10 cellular contexts compared by ENCODE assay signal in the genomic region with DNA sequence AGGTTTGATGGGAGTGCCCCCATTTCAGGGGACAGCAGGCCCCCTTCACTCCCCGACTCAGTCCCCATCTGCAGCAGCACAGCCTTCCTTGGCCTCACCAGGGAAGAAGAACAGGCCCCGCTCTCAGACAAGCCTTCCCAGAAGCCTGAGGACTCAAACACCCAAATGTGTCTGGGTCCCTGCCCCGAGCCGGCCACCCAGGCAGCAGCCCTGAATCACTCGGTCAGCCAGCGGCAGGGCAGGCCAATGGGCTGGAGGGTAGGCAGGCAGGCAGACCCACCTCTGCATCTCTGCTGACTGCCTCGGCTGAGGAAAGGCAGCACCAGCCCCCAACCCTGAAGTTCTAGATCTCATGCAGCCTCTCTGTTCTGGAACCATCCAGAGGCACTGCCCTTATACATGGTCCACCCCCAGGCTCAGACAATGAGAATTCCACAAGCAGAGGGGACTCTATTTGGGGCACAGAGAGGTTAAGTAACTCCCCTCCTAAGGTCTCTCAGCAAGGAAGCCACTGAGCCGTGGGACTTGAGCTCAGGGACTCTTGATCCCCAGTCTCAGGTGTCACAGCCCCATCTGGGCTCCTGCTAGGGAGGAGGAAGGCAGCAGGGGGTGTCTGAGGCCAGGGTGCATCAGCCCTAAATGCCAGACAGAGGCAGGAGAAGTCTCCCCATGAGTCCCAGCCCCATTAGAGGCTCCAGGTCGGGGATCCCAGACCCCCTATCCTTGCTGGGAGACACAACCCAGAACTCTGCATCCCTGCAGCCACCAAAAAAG. TPM values are rescaled to one million over a fixed set of nuclear protein-coding genes. Genes with fewer than 3 reads are reported as not detected.
DNase-seq lines count a peak whose midpoint lies in the region; FAIRE-seq and TF ChIP-seq lines count a peak whose summit lies in the region.
"Had no signal": no experiment of that assay in that cellular context is flagged by ENCODE, and none has a peak within 500 bp of the region (broad histone marks: within the 10 kb centered on the region; RNA-seq: fewer than 3 reads in every experiment).

No MANE protein-coding gene starts in this region.

- H3K9me3 ChIP-seq in KOPT-K1 (ENCODE audit: insufficient read depth, low read length, poor library complexity, severe bottlenecking) (no peaks in the 10 kb centered on the region), osteoblast (ENCODE audit: low read depth, low read length) (no peaks in the 10 kb centered on the region)

- peak overlapping the region; percentile 67 for H3K4me3 ChIP-seq in osteoblast (ENCODE audit: insufficient read depth, low read length)

- no peaks in the 10 kb centered on the region for H4K20me1 ChIP-seq in osteoblast (ENCODE audit: insufficient read depth, low read length)

- H2AFZ ChIP-seq in osteoblast (ENCODE audit: low read length) = peak overlapping the region; percentile 88

- intact Hi-C loops in activated T-helper 2 cell treated with anti-CD3 and anti-CD28 coated beads, Interferon-gamma antibody, Interleukin-2, Interleukin-4, amounts not matched to agents 10 μg/mL and 5 μg/mL and 100 μg/mL, durations not matched to agents 14 hours and 24 hours and 36 hours (cut with micrococcal nuclease) = no loop called here

- FAIRE-seq in GM12891 (lab: Jason Lieb, UNC) = peak; percentile 92

- H3K27me3 ChIP-seq in osteoblast (ENCODE audit: insufficient read depth, low read length) = no peaks in the 10 kb centered on the region

- no peak for TF ChIP-seq CTCF in osteoblast (IDR thresholded peaks at IDR 0.05; ENCODE audit: extremely low read depth, low read depth, low read length)

- peaks cover 59% of the 10 kb centered on the region for H3K36me3 Mint-ChIP-seq in activated T-helper 2 cell treated with anti-CD3 and anti-CD28 coated beads, Interferon-gamma antibody, Interleukin-2, Interleukin-4, amounts not matched to agents 10 μg/mL and 5 μg/mL and 100 μg/mL, durations not matched to agents 14 hours and 24 hours and 36 hours (ENCODE audit: low read depth)

- H3K9me3 Mint-ChIP-seq in activated T-helper 2 cell treated with anti-CD3 and anti-CD28 coated beads, Interferon-gamma antibody, Interleukin-2, Interleukin-4, amounts not matched to agents 10 μg/mL and 5 μg/mL and 100 μg/mL, durations not matched to agents 14 hours and 24 hours and 36 hours = no peaks in the 10 kb centered on the region

- peaks cover 35% of the 10 kb centered on the region for H3K4me1 ChIP-seq in osteoblast (ENCODE audit: insufficient read depth, low read length)
- H3K4me1 ChIP-seq: foreskin keratinocyte had no signal

- peak overlapping the region; percentile 94 for H3K4me3 Mint-ChIP-seq in activated T-helper 2 cell treated with anti-CD3 and anti-CD28 coated beads, Interferon-gamma antibody, Interleukin-2, Interleukin-4, amounts not matched to agents 10 μg/mL and 5 μg/mL and 100 μg/mL, durations not matched to agents 14 hours and 24 hours and 36 hours (ENCODE audit: low read depth)

- DNase-seq in GM12891 (ENCODE audit: insufficient read length, low spot score) (peak; percentile 67), osteoblast (ENCODE audit: insufficient read length, low spot score, missing footprints) (peak; percentile 88), NCI-H128 (lab: John Stamatoyannopoulos, UW; ENCODE audit: unreplicated experiment) (no peak), substantia nigra (lab: John Stamatoyannopoulos, UW) (no peak), NCI-H187 treated with DMSO at 0.1 percent for 48 hours (lab: John Stamatoyannopoulos, UW) (no peak)
- peak; percentile 45 for DNase-seq in activated T-helper 2 cell treated with anti-CD3 and anti-CD28 coated beads, Interferon-gamma antibody, Interleukin-2, Interleukin-4, amounts not matched to agents 10 μg/mL and 5 μg/mL and 100 μg/mL, durations not matched to agents 14 hours and 24 hours and 36 hours (ENCODE audit: low spot score)
- DNase-seq: foreskin keratinocyte, GOT3, NCI-H1694 treated with DMSO at 0.1 percent for 48 hours had no signal

- peaks cover 11% of the 10 kb centered on the region; the same call in 1 of the 2 replicates for H3K36me3 ChIP-seq in KOPT-K1 (ENCODE audit: insufficient read depth, low read length)
- no peaks in the 10 kb centered on the region for H3K36me3 ChIP-seq in osteoblast (ENCODE audit: insufficient read depth, low read length)

- H3K27ac ChIP-seq in KOPT-K1 (ENCODE audit: low read depth, low read length, poor library complexity, severe bottlenecking) = peak overlapping the region; percentile 91
- H3K27ac ChIP-seq in osteoblast (ENCODE audit: low read depth, low read length) = peak overlapping the region; percentile 92
- no peak overlapping the region for H3K27ac ChIP-seq in substantia nigra (ENCODE audit: low read depth, low read length, poor library complexity, severe bottlenecking)
- H3K27ac ChIP-seq: foreskin keratinocyte had no signal

- H3K4me2 ChIP-seq in osteoblast (ENCODE audit: insufficient read depth, low read length) = peak overlapping the region; percentile 82

- no peaks in the 10 kb centered on the region for H3K27me3 Mint-ChIP-seq in activated T-helper 2 cell treated with anti-CD3 and anti-CD28 coated beads, Interferon-gamma antibody, Interleukin-2, Interleukin-4, amounts not matched to agents 10 μg/mL and 5 μg/mL and 100 μg/mL, durations not matched to agents 14 hours and 24 hours and 36 hours (ENCODE audit: low read depth)

- peak overlapping the region; percentile 99 for H3K27ac Mint-ChIP-seq in activated T-helper 2 cell treated with anti-CD3 and anti-CD28 coated beads, Interferon-gamma antibody, Interleukin-2, Interleukin-4, amounts not matched to agents 10 μg/mL and 5 μg/mL and 100 μg/mL, durations not matched to agents 14 hours and 24 hours and 36 hours

- no peak for TF ChIP-seq POLR2A in GM12891 (IDR thresholded peaks at IDR 0.05; ENCODE audit: low read depth, low read length)

- H3K79me2 ChIP-seq in osteoblast (ENCODE audit: insufficient read depth, low read length) = peaks cover 41% of the 10 kb centered on the region

- H3K4me1 Mint-ChIP-seq in activated T-helper 2 cell treated with anti-CD3 and anti-CD28 coated beads, Interferon-gamma antibody, Interleukin-2, Interleukin-4, amounts not matched to agents 10 μg/mL and 5 μg/mL and 100 μg/mL, durations not matched to agents 14 hours and 24 hours and 36 hours (ENCODE audit: low read depth) = peaks cover 66% of the 10 kb centered on the region

TF ChIP-seq in GM12891, 5 proteins besides CTCF, POLR2A, EP300 and RAD21:
- TF ChIP-seq SPI1 (IDR thresholded peaks at IDR 0.05; ENCODE audit: low read depth, low read length) = no peak
- no peak for TF ChIP-seq POU2F2 (IDR thresholded peaks at IDR 0.05; ENCODE audit: low read depth, low read length)

RNA-seq across cellular contexts. Expression of a gene that starts 33.2 kb away (rescaled TPM):
- 82.2 TPM for polyA plus RNA-seq in GM12891 (2012; ENCODE audit: low read depth, missing spikeins)
- total RNA-seq in activated T-helper 2 cell treated with anti-CD3 and anti-CD28 coated beads, Interferon-gamma antibody, Interleukin-2, Interleukin-4, amounts not matched to agents 10 μg/mL and 5 μg/mL and 100 μg/mL, durations not matched to agents 14 hours and 24 hours and 36 hours = 129 and 135 TPM in 2 replicates
- 1.8 and 3.6 TPM in 2 replicates for total RNA-seq in osteoblast
- total RNA-seq: foreskin keratinocyte had no signal

Comparison
In these comparisons a context has a peak if more than half of its experiments do, and no peak if none do; other contexts are left out.
1. DNase-seq: peak in GM12891 (single experiment), activated T-helper 2 cell treated with anti-CD3 and anti-CD28 coated beads, Interferon-gamma antibody, Interleukin-2, Interleukin-4, amounts not matched to agents 10 μg/mL and 5 μg/mL and 100 μg/mL, durations not matched to agents 14 hours and 24 hours and 36 hours (single experiment) and osteoblast (single experiment); none in NCI-H128 (single experiment), substantia nigra (0 of 49) and NCI-H187 treated with DMSO at 0.1 percent for 48 hours (single experiment).
2. RNA of a gene that starts 33.2 kb away (total RNA-seq): 129 to 135 TPM in activated T-helper 2 cell treated with anti-CD3 and anti-CD28 coated beads, Interferon-gamma antibody, Interleukin-2, Interleukin-4, amounts not matched to agents 10 μg/mL and 5 μg/mL and 100 μg/mL, durations not matched to agents 14 hours and 24 hours and 36 hours; 1.8 to 3.6 TPM in osteoblast; every median in the first group is over 10 times any median in the second.